Comparison of ENCODE assay signal across 8 cellular contexts in genomic region chr10:73771722-73772279, GRCh38. TPM values are rescaled to one million over a fixed set of nuclear protein-coding genes. Genes with fewer than 3 reads are reported as not detected.
A peak's percentile ranks its signal among the peaks of the same experiment; 100 is the strongest.
DNase-seq lines count a peak whose midpoint lies in the region; ATAC-seq and TF ChIP-seq lines count a peak whose summit lies in the region.

No MANE protein-coding gene starts in this region.

- H3K4me3 Mint-ChIP-seq in GM23338: peak overlapping the region; percentile 91
- peak overlapping the region; percentile 94 to 98 (median 97) for H3K4me3 Mint-ChIP-seq in nephron

- no peaks in the 10 kb centered on the region for H3K9me2 ChIP-seq in GM23338 (ENCODE audit: insufficient read depth)

- H3K27me3 ChIP-seq in GM06990 (replicated peaks; ENCODE audit: control insufficient read depth, insufficient read depth, low read length) (no peaks in the 10 kb centered on the region), GM23338 (ENCODE audit: insufficient read depth) (no peaks in the 10 kb centered on the region), suprapubic skin (no peaks in the 10 kb centered on the region)

- ATAC-seq in GM23338 (peak; percentile 47), HG02678 (IDR thresholded peaks at IDR 0.05; ENCODE audit: unreplicated experiment) (no peak)

- peaks cover 13% of the 10 kb centered on the region for H3K27me3 Mint-ChIP-seq in GM23338 (ENCODE audit: insufficient read depth, low read depth, poor library complexity)
- H3K27me3 Mint-ChIP-seq in nephron (ENCODE audit: low read depth): no peaks in the 10 kb centered on the region

- H3K36me3 ChIP-seq in GM06990 (ENCODE audit: control insufficient read depth, insufficient read depth, low read length) (peaks cover 29% of the 10 kb centered on the region), GM23338 (ENCODE audit: insufficient read depth) (no peaks in the 10 kb centered on the region; the same call in 1 of the 2 replicates), suprapubic skin (peaks cover 58% of the 10 kb centered on the region)

- peak overlapping the region; percentile 82; the same call in 1 of the 2 replicates for H3K27ac Mint-ChIP-seq in GM23338
- peak overlapping the region; percentile 84 to 96 (median 95) for H3K27ac Mint-ChIP-seq in nephron

- peak overlapping the region; percentile 52 for H3K27ac ChIP-seq in GM23338 (ENCODE audit: low read depth)
- H3K27ac ChIP-seq in suprapubic skin: peak overlapping the region; percentile 98

- H3K4me3 ChIP-seq in GM06990 (replicated peaks; ENCODE audit: low read depth, low read length) (peak overlapping the region; percentile 78), GM23338 (peak overlapping the region; percentile 88), suprapubic skin (peak overlapping the region; percentile 84)

- H3K4me2 ChIP-seq in GM23338: peak overlapping the region; percentile 96

- DNase-seq in GM06990 (ENCODE audit: extremely low read depth, insufficient read length): no peak
- DNase-seq in GM23338 (ENCODE audit: low spot score): peak; percentile 87
- peak; percentile 51 for DNase-seq in NCI-H1092 treated with DMSO at 0.1 percent for 48 hours (lab: John Stamatoyannopoulos, UW)
- DNase-seq in activated CD8-positive, alpha-beta memory T cell treated with anti-CD3 and anti-CD28 coated beads, Interleukin-2, amount 50 U/mL, for 4 hours: peak; percentile 77
- peak; percentile 12 for DNase-seq in fibroblast of gingiva (ENCODE audit: low read depth)
- no peak for DNase-seq in suprapubic skin (ENCODE audit: low spot score in 2 of 2)

- H4K20me1 ChIP-seq in GM23338 (replicated peaks; ENCODE audit: insufficient read depth): peaks cover 9% of the 10 kb centered on the region

- peak overlapping the region; percentile 93; the same call in 1 of the 2 replicates for H2AFZ ChIP-seq in GM23338

- peaks cover 18% of the 10 kb centered on the region; the same call in 1 of the 2 replicates for H3K4me1 ChIP-seq in GM23338 (ENCODE audit: insufficient read depth)
- H3K4me1 ChIP-seq in suprapubic skin: peaks cover 34% of the 10 kb centered on the region

- no peak for TF ChIP-seq CTCF in GM06990 (IDR thresholded peaks at IDR 0.05; ENCODE audit: insufficient read depth, low read length, poor library complexity, severe bottlenecking)
- no peak for TF ChIP-seq CTCF in GM23338 (conservative IDR thresholded peaks at IDR 0.05; ENCODE audit: low read depth in 2 of 2)
- peak in 1 of 3 experiments; percentile 10 for TF ChIP-seq CTCF in nephron (IDR thresholded peaks at IDR 0.05; ENCODE audit: unreplicated experiment in 3 of 3)
- TF ChIP-seq CTCF in suprapubic skin (IDR thresholded peaks at IDR 0.05): no peak

- H3F3A ChIP-seq in GM23338 (replicated peaks; ENCODE audit: low read depth): peaks cover 40% of the 10 kb centered on the region

- H3K9me3 ChIP-seq in suprapubic skin: no peaks in the 10 kb centered on the region

- H3K36me3 Mint-ChIP-seq in GM23338 (ENCODE audit: low read depth) (peaks cover 43% of the 10 kb centered on the region), nephron (ENCODE audit: low read depth) (peaks cover 61% of the 10 kb centered on the region)

- H3K4me1 Mint-ChIP-seq in GM23338: peaks cover 27% of the 10 kb centered on the region
- H3K4me1 Mint-ChIP-seq in nephron: peaks cover 39% of the 10 kb centered on the region

- WGBS in suprapubic skin: 10% methylated on average over 15 of the region's 17 CpGs

- H3K9me3 Mint-ChIP-seq in GM23338 (no peaks in the 10 kb centered on the region), nephron (no peaks in the 10 kb centered on the region)

- no peak for TF ChIP-seq POLR2A in suprapubic skin (IDR thresholded peaks at IDR 0.05)

- H3K79me2 ChIP-seq in GM23338 (replicated peaks; ENCODE audit: insufficient read depth): peaks cover 14% of the 10 kb centered on the region; the same call in 1 of the 2 replicates

- TF ChIP-seq EP300 in suprapubic skin (IDR thresholded peaks at IDR 0.05): no peak

TF ChIP-seq in GM23338, 12 proteins besides CTCF, POLR2A, EP300 and RAD21:
- TF ChIP-seq EZH2phosphoT487 (IDR thresholded peaks at IDR 0.05; ENCODE audit: unreplicated experiment) (no peak), REST (IDR thresholded peaks at IDR 0.05; ENCODE audit: unreplicated experiment) (no peak), ZNF331 (CRISPR knock-in tag; IDR thresholded peaks at IDR 0.05; ENCODE audit: low read depth) (no peak), JUNB (IDR thresholded peaks at IDR 0.05; ENCODE audit: unreplicated experiment) (no peak), ETS1 (IDR thresholded peaks at IDR 0.05) (no peak), STAT1 (IDR thresholded peaks at IDR 0.05; ENCODE audit: unreplicated experiment) (no peak), ZNF114 (CRISPR knock-in tag; IDR thresholded peaks at IDR 0.05) (no peak), EZH2 (IDR thresholded peaks at IDR 0.05; ENCODE audit: low read depth, unreplicated experiment) (no peak)

RNA-seq across cellular contexts. Expression of gene CHCHD1, which starts 10.0 kb away (rescaled TPM):
- 40.6 and 41.1 TPM in 2 replicates for total RNA-seq in GM23338 (2014; rRNA removed; shearing (Covaris generic))
- 187 and 196 TPM in 2 replicates for polyA plus RNA-seq in GM23338 (2016; fragmentation: Nextera tagmentation; extraction: Ambion mirVana)
- 10 to 100 TPM; 12.7 to 26.0 (median 22.5) TPM for total RNA-seq in suprapubic skin

RNA-seq across cellular contexts. Expression of gene ZSWIM8, which starts 13.6 kb away (rescaled TPM):
- 30.4 and 40.5 TPM in 2 replicates for total RNA-seq in GM23338 (2014; rRNA removed; shearing (Covaris generic))
- 20.0 and 20.5 TPM in 2 replicates for polyA plus RNA-seq in GM23338 (2016; fragmentation: Nextera tagmentation; extraction: Ambion mirVana)
- total RNA-seq in suprapubic skin: 100 to 1,000 TPM in 3 of 4 donors, 10 to 100 TPM in 1; 86.4 to 203 (median 121) TPM

RNA-seq across cellular contexts. Expression of gene SEC24C, which starts 27.6 kb away (rescaled TPM):
- 64.2 and 72.9 TPM in 2 replicates for total RNA-seq in GM23338 (2014; rRNA removed; shearing (Covaris generic))
- polyA plus RNA-seq in GM23338 (2016; fragmentation: Nextera tagmentation; extraction: Ambion mirVana): 16.9 and 17.0 TPM in 2 replicates
- 10 to 100 TPM; 68.8 to 74.4 (median 70.8) TPM for total RNA-seq in suprapubic skin

RNA-seq across cellular contexts. Expression of gene NDST2, which starts 39.6 kb away (rescaled TPM):
- total RNA-seq in GM23338 (2014; rRNA removed; shearing (Covaris generic)): 15.3 and 21.1 TPM in 2 replicates
- 7.4 and 9.4 TPM in 2 replicates for polyA plus RNA-seq in GM23338 (2016; fragmentation: Nextera tagmentation; extraction: Ambion mirVana)
- total RNA-seq in suprapubic skin: 10 to 100 TPM; 27.4 to 56.5 (median 37.6) TPM

Comparison
In these comparisons a context has a peak if more than half of its experiments do, and no peak if none do; other contexts are left out.
1. DNase-seq: peak in GM23338 (single experiment), NCI-H1092 treated with DMSO at 0.1 percent for 48 hours (single experiment), activated CD8-positive, alpha-beta memory T cell treated with anti-CD3 and anti-CD28 coated beads, Interleukin-2, amount 50 U/mL, for 4 hours (single experiment) and fibroblast of gingiva (single experiment); none in GM06990 (single experiment) and suprapubic skin (0 of 2).
2. Peak in every context shown above with its lines, with median percentiles within 50 percentile points of each other: H3K4me3 ChIP-seq.